ENCODE assay signal across 8 cellular contexts in the genomic region with DNA sequence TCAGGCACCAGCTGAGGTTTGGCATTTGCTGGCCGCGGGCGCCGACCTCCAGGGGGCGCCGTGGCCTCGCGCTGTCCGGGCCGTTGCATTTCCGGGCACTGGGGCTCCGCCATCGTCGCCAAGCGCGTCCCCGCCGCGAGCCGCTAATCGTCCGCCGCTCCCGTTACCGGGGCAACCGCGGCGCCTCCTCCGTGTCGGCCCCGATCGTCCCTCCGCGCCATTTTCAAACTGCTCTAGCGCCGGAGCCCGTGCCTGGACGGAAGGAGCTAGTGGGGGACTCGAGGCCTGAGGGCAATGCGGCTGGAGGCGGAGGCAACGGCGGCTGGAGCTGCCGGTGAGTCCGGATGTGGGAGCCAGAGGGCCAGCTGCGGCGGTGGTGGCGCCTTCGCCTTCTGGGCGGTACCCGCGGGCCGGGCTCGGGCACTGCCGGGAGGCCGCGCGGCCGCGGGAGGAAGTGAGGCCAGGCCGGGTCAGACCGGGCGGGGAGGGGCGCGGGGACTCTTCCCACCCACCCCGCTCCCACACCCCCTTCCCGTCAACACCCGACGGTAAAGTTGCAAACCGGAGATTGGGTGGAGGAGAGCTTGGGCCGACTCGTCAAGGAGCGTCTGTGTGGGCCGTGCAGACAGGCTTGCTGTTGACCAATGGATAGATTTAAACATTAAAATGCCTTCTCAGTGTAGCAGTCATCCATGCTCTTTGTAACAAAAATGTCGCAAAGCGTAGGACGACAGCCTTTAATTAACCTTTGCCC. TPM values are rescaled to one million over a fixed set of nuclear protein-coding genes. Genes with fewer than 3 reads are reported as not detected.
DNase-seq lines count a peak whose midpoint lies in the region; ATAC-seq and TF ChIP-seq lines count a peak whose summit lies in the region.

A gene with protein sequence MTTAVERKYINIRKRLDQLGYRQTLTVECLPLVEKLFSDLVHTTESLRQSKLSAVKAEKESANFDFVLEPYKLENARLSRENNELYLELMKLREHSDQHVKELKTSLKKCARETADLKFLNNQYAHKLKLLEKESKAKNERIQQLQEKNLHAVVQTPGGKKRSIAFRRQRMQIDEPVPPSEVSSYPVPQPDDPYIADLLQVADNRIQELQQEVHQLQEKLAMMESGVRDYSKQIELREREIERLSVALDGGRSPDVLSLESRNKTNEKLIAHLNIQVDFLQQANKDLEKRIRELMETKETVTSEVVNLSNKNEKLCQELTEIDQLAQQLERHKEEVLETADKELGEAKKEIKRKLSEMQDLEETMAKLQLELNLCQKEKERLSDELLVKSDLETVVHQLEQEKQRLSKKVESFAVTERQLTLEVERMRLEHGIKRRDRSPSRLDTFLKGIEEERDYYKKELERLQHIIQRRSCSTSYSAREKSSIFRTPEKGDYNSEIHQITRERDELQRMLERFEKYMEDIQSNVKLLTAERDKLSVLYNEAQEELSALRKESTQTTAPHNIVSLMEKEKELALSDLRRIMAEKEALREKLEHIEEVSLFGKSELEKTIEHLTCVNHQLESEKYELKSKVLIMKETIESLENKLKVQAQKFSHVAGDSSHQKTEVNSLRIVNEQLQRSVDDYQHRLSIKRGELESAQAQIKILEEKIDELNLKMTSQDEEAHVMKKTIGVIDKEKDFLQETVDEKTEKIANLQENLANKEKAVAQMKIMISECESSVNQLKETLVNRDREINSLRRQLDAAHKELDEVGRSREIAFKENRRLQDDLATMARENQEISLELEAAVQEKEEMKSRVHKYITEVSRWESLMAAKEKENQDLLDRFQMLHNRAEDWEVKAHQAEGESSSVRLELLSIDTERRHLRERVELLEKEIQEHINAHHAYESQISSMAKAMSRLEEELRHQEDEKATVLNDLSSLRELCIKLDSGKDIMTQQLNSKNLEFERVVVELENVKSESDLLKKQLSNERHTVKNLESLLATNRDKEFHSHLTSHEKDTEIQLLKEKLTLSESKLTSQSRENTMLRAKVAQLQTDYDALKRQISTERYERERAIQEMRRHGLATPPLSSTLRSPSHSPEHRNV (plus strand): TSS at position 220 of the 754 bp plus-strand sequence. CDS start 3,186 bp downstream, outside the sequence.

- H3K27me3 ChIP-seq in left ventricle myocardium inferior (ENCODE audit: low read depth) = no peaks in the 10 kb centered on the region

- H3K27ac Mint-ChIP-seq in progenitor cell of endocrine pancreas = peak within 1 kb of the TSS; percentile 96

- no peaks in the 10 kb centered on the region for H3K9me3 Mint-ChIP-seq in progenitor cell of endocrine pancreas (ENCODE audit: low read depth)

- peaks cover 5% of the 10 kb centered on the region for H3K36me3 ChIP-seq in left ventricle myocardium inferior

- H3K27ac ChIP-seq in left ventricle myocardium inferior (replicated peaks) = peak within 1 kb of the TSS; percentile 96

- H3K27me3 Mint-ChIP-seq in progenitor cell of endocrine pancreas = no peaks in the 10 kb centered on the region

- peak within 1 kb of the TSS; percentile 90 for H3K4me3 Mint-ChIP-seq in progenitor cell of endocrine pancreas (ENCODE audit: low read depth)

- TF ChIP-seq CTCF in left ventricle myocardium inferior (IDR thresholded peaks at IDR 0.05; ENCODE audit: borderline replicate concordance) (peak; percentile 98), progenitor cell of endocrine pancreas (IDR thresholded peaks at IDR 0.05; ENCODE audit: unreplicated experiment) (peak; percentile 99)

- H3K9me3 ChIP-seq in left ventricle myocardium inferior (replicated peaks) = peaks cover 3% of the 10 kb centered on the region

- H3K36me3 Mint-ChIP-seq in progenitor cell of endocrine pancreas (ENCODE audit: insufficient read depth) = peaks cover 3% of the 10 kb centered on the region

- H3K4me1 Mint-ChIP-seq in progenitor cell of endocrine pancreas (ENCODE audit: low read depth) = peaks cover 12% of the 10 kb centered on the region

- intact Hi-C loops in T-helper 1 cell treated with Interleukin-12 subunit alpha and Interleukin-12 subunit beta and Interleukin-4 antibody, amounts not matched to agents 30 ng/mL and 1 ng/mL, for 36 hours (cut with micrococcal nuclease) = loop anchor here (1.0 to 5.0 kb wide), 18 partner anchors 42 to 1028 kb away; a partner anchor contains a TSS
- intact Hi-C loops in left ventricle myocardium inferior (cut with micrococcal nuclease) = loop anchor here (10.0 kb wide), 1 partner anchor 356 kb away; no protein-coding TSS in a partner anchor

- DNase-seq in NCI-H1694 (lab: John Stamatoyannopoulos, UW) = peak; percentile 54
- peak; percentile 90 for DNase-seq in amniotic epithelial cell (ENCODE audit: low read depth)
- DNase-seq in left ventricle myocardium inferior = peak; percentile 95
- peak; percentile 96 for DNase-seq in progenitor cell of endocrine pancreas (ENCODE audit: low spot score, unreplicated experiment)
- DNase-seq in ureter (ENCODE audit: low spot score) = peak; percentile 95

- H3K4me1 ChIP-seq in left ventricle myocardium inferior = peaks cover 27% of the 10 kb centered on the region

- ATAC-seq in GM18499 (IDR thresholded peaks at IDR 0.05; ENCODE audit: insufficient read depth, unreplicated experiment) = peak; percentile 46
- peak; percentile 70 for ATAC-seq in HG02938 (IDR thresholded peaks at IDR 0.05; ENCODE audit: unreplicated experiment)

- H3K4me3 ChIP-seq in left ventricle myocardium inferior = peak within 1 kb of the TSS; percentile 87

RNA-seq across cellular contexts. Expression of the gene that starts here (rescaled TPM):
- total RNA-seq in T-helper 1 cell treated with Interleukin-12 subunit alpha and Interleukin-12 subunit beta and Interleukin-4 antibody, amounts not matched to agents 30 ng/mL and 1 ng/mL, for 36 hours = 21.7 and 23.9 TPM in 2 replicates
- 2.5 TPM for total RNA-seq in left ventricle myocardium inferior
- total RNA-seq in progenitor cell of endocrine pancreas = 14.5 and 15.5 TPM in 2 replicates
- 10.3 TPM for total RNA-seq in ureter

Comparison
In these comparisons a context has a peak if more than half of its experiments do, and no peak if none do; other contexts are left out.
1. Peak in every context shown above with its lines: DNase-seq, ATAC-seq, H3K4me3 ChIP-seq and H3K27ac ChIP-seq.